Comparison of ENCODE assay signal across 28 cellular contexts in genomic region chr2:162079514-162079913, GRCh38.
"Had no signal": no experiment of that assay in that cellular context is flagged by ENCODE, and none has a peak within 500 bp of the region (broad histone marks: within the 10 kb centered on the region; RNA-seq: fewer than 3 reads in every experiment).

No MANE protein-coding gene starts in this region.

- H3K4me3 ChIP-seq: coronary artery, dorsolateral prefrontal cortex, esophagus squamous epithelium, gastrocnemius medialis, heart right ventricle, left lung, lower lobe of right lung, mucosa of descending colon had no signal

- H3K4me1 ChIP-seq: gastrocnemius medialis, left lung had no signal

- H3K9me3 ChIP-seq: gastrocnemius medialis had no signal

- H3K36me3 ChIP-seq: esophagus squamous epithelium, gastrocnemius medialis, heart right ventricle, left lung, lower lobe of right lung had no signal

- H3K27ac Mint-ChIP-seq: mesothelial cell of epicardium; naive B cell; naive thymus-derived CD8-positive, alpha-beta T cell had no signal

- FAIRE-seq: endometrium, islet of Langerhans, keratinocyte had no signal

- H3K4me3 Mint-ChIP-seq: mesothelial cell of epicardium; naive B cell; naive thymus-derived CD8-positive, alpha-beta T cell had no signal

- ATAC-seq: esophagus mucosa; gastrocnemius medialis; heart right ventricle; left cardiac atrium; left lung; left ventricle myocardium superior; lower lobe of right lung; mucosa of descending colon; naive thymus-derived CD8-positive, alpha-beta T cell had no signal

- H3K27ac ChIP-seq: coronary artery, dorsolateral prefrontal cortex, epithelial cell of prostate, esophagus squamous epithelium, gastrocnemius medialis, heart right ventricle, left lung, lower lobe of right lung had no signal

- H3K27me3 Mint-ChIP-seq: naive thymus-derived CD8-positive, alpha-beta T cell had no signal

- DNase-seq: dermis blood vessel endothelial cell; dorsolateral prefrontal cortex; effector CD4-positive, alpha-beta T cell; effector memory CD4-positive, alpha-beta T cell; erythroblast; esophagus squamous epithelium; foreskin fibroblast; foreskin melanocyte; gastrocnemius medialis; glutamatergic neuron; head of caudate nucleus; heart right ventricle; hippocampal formation; left cardiac atrium; left lung; left ventricle myocardium superior; lower lobe of right lung; mesenchymal stem cell; mucosa of descending colon; naive B cell; naive thymus-derived CD8-positive, alpha-beta T cell had no signal
